1 cellular context compared by ENCODE assay signal in the genomic region with DNA sequence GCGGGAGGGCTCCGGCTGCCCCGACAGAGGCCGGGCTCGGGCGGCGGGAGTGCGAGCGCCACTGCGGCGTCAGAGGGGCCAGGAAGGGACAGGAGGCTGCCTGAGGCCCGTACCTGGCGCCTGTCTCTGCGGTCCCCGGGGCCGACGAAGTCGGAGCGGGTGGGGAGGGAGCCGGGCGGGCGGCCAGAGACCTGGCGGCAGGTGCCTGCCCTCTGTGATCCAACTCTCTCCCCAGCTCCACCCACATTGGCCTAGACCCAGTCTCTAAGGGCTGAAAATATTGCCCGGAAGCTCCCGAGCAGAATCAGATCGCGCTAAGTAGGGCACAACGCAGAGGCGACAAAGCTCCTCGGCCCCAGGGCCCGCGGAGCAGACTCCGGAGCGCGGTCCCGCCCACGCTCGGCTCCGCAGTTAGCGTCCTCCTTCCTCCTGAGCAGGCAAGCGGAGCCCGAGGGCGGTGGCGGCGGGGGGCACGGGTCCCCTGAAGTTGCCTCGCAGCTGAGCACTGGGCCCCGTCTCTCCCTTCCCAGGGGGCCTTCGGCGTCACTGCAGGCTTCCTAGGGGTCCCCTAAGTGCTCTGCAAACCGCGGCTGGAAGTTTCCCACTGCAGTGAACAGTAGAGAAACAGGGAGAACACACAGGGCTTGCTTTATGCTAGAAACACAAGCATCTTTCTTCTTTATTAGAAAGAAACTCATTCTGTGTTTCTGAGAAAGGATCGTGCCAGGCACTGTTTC.
TF ChIP-seq lines count a peak whose summit lies in the region.

A gene (plus strand): TSS at position 307 of the 737 bp plus-strand sequence. CDS start 906 bp downstream, outside the sequence.

TF ChIP-seq in GM12878, 131 proteins besides CTCF, POLR2A, EP300 and RAD21 (continues in another document):
- TF ChIP-seq, protein P1, sequence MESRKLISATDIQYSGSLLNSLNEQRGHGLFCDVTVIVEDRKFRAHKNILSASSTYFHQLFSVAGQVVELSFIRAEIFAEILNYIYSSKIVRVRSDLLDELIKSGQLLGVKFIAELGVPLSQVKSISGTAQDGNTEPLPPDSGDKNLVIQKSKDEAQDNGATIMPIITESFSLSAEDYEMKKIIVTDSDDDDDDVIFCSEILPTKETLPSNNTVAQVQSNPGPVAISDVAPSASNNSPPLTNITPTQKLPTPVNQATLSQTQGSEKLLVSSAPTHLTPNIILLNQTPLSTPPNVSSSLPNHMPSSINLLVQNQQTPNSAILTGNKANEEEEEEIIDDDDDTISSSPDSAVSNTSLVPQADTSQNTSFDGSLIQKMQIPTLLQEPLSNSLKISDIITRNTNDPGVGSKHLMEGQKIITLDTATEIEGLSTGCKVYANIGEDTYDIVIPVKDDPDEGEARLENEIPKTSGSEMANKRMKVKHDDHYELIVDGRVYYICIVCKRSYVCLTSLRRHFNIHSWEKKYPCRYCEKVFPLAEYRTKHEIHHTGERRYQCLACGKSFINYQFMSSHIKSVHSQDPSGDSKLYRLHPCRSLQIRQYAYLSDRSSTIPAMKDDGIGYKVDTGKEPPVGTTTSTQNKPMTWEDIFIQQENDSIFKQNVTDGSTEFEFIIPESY (IDR thresholded peaks at IDR 0.05): no peak
- TF ChIP-seq, protein P2, sequence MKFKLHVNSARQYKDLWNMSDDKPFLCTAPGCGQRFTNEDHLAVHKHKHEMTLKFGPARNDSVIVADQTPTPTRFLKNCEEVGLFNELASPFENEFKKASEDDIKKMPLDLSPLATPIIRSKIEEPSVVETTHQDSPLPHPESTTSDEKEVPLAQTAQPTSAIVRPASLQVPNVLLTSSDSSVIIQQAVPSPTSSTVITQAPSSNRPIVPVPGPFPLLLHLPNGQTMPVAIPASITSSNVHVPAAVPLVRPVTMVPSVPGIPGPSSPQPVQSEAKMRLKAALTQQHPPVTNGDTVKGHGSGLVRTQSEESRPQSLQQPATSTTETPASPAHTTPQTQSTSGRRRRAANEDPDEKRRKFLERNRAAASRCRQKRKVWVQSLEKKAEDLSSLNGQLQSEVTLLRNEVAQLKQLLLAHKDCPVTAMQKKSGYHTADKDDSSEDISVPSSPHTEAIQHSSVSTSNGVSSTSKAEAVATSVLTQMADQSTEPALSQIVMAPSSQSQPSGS (IDR thresholded peaks at IDR 0.05; ENCODE audit: low read length): no peak
- TF ChIP-seq DPF2 (IDR thresholded peaks at IDR 0.05): peak; percentile 64; the same call in 1 of the 2 replicates
- TF ChIP-seq NR2C1 (IDR thresholded peaks at IDR 0.05): no peak
- TF ChIP-seq RAD51 (IDR thresholded peaks at IDR 0.05): no peak
- no peak for TF ChIP-seq TARDBP (IDR thresholded peaks at IDR 0.05; ENCODE audit: borderline replicate concordance)
- 0 out of 2 replicates have a peak, but pooled peaks have one; percentile 38 for TF ChIP-seq ZNF207 (IDR thresholded peaks at IDR 0.05; ENCODE audit: borderline replicate concordance)
- TF ChIP-seq, protein P3, sequence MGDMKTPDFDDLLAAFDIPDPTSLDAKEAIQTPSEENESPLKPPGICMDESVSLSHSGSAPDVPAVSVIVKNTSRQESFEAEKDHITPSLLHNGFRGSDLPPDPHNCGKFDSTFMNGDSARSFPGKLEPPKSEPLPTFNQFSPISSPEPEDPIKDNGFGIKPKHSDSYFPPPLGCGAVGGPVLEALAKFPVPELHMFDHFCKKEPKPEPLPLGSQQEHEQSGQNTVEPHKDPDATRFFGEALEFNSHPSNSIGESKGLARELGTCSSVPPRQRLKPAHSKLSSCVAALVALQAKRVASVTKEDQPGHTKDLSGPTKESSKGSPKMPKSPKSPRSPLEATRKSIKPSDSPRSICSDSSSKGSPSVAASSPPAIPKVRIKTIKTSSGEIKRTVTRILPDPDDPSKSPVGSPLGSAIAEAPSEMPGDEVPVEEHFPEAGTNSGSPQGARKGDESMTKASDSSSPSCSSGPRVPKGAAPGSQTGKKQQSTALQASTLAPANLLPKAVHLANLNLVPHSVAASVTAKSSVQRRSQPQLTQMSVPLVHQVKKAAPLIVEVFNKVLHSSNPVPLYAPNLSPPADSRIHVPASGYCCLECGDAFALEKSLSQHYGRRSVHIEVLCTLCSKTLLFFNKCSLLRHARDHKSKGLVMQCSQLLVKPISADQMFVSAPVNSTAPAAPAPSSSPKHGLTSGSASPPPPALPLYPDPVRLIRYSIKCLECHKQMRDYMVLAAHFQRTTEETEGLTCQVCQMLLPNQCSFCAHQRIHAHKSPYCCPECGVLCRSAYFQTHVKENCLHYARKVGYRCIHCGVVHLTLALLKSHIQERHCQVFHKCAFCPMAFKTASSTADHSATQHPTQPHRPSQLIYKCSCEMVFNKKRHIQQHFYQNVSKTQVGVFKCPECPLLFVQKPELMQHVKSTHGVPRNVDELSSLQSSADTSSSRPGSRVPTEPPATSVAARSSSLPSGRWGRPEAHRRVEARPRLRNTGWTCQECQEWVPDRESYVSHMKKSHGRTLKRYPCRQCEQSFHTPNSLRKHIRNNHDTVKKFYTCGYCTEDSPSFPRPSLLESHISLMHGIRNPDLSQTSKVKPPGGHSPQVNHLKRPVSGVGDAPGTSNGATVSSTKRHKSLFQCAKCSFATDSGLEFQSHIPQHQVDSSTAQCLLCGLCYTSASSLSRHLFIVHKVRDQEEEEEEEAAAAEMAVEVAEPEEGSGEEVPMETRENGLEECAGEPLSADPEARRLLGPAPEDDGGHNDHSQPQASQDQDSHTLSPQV (IDR thresholded peaks at IDR 0.05): no peak
- TF ChIP-seq CREM (IDR thresholded peaks at IDR 0.05; ENCODE audit: low read depth): no peak
- no peak for TF ChIP-seq JUNB (IDR thresholded peaks at IDR 0.05)
- peak; percentile 77; the same call in 1 of the 2 replicates for TF ChIP-seq PAX5 (IDR thresholded peaks at IDR 0.05; ENCODE audit: borderline replicate concordance, low read depth, low read length)
- no peak for TF ChIP-seq SRF (IDR thresholded peaks at IDR 0.05; ENCODE audit: low read depth in 2 of 2, low read length in 2 of 2)
- 0 out of 2 replicates have a peak, but pooled peaks have one; percentile 37 for TF ChIP-seq SMARCA5 (IDR thresholded peaks at IDR 0.05)
- 0 out of 2 replicates have a peak, but pooled peaks have one; percentile 55 for TF ChIP-seq TAF1 (IDR thresholded peaks at IDR 0.05; ENCODE audit: borderline replicate concordance, low read depth, low read length)
- TF ChIP-seq, protein P4, sequence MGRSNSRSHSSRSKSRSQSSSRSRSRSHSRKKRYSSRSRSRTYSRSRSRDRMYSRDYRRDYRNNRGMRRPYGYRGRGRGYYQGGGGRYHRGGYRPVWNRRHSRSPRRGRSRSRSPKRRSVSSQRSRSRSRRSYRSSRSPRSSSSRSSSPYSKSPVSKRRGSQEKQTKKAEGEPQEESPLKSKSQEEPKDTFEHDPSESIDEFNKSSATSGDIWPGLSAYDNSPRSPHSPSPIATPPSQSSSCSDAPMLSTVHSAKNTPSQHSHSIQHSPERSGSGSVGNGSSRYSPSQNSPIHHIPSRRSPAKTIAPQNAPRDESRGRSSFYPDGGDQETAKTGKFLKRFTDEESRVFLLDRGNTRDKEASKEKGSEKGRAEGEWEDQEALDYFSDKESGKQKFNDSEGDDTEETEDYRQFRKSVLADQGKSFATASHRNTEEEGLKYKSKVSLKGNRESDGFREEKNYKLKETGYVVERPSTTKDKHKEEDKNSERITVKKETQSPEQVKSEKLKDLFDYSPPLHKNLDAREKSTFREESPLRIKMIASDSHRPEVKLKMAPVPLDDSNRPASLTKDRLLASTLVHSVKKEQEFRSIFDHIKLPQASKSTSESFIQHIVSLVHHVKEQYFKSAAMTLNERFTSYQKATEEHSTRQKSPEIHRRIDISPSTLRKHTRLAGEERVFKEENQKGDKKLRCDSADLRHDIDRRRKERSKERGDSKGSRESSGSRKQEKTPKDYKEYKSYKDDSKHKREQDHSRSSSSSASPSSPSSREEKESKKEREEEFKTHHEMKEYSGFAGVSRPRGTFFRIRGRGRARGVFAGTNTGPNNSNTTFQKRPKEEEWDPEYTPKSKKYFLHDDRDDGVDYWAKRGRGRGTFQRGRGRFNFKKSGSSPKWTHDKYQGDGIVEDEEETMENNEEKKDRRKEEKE (IDR thresholded peaks at IDR 0.05): no peak
- TF ChIP-seq HDAC6 (IDR thresholded peaks at IDR 0.05; ENCODE audit: unreplicated experiment): no peak
- TF ChIP-seq, protein P5, sequence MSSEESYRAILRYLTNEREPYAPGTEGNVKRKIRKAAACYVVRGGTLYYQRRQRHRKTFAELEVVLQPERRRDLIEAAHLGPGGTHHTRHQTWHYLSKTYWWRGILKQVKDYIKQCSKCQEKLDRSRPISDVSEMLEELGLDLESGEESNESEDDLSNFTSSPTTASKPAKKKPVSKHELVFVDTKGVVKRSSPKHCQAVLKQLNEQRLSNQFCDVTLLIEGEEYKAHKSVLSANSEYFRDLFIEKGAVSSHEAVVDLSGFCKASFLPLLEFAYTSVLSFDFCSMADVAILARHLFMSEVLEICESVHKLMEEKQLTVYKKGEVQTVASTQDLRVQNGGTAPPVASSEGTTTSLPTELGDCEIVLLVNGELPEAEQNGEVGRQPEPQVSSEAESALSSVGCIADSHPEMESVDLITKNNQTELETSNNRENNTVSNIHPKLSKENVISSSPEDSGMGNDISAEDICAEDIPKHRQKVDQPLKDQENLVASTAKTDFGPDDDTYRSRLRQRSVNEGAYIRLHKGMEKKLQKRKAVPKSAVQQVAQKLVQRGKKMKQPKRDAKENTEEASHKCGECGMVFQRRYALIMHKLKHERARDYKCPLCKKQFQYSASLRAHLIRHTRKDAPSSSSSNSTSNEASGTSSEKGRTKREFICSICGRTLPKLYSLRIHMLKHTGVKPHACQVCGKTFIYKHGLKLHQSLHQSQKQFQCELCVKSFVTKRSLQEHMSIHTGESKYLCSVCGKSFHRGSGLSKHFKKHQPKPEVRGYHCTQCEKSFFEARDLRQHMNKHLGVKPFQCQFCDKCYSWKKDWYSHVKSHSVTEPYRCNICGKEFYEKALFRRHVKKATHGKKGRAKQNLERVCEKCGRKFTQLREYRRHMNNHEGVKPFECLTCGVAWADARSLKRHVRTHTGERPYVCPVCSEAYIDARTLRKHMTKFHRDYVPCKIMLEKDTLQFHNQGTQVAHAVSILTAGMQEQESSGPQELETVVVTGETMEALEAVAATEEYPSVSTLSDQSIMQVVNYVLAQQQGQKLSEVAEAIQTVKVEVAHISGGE (CRISPR knock-in tag; IDR thresholded peaks at IDR 0.05): no peak
- TF ChIP-seq POLR2AphosphoS2 (IDR thresholded peaks at IDR 0.05; ENCODE audit: low read depth, low read length): no peak
- TF ChIP-seq, protein P6, sequence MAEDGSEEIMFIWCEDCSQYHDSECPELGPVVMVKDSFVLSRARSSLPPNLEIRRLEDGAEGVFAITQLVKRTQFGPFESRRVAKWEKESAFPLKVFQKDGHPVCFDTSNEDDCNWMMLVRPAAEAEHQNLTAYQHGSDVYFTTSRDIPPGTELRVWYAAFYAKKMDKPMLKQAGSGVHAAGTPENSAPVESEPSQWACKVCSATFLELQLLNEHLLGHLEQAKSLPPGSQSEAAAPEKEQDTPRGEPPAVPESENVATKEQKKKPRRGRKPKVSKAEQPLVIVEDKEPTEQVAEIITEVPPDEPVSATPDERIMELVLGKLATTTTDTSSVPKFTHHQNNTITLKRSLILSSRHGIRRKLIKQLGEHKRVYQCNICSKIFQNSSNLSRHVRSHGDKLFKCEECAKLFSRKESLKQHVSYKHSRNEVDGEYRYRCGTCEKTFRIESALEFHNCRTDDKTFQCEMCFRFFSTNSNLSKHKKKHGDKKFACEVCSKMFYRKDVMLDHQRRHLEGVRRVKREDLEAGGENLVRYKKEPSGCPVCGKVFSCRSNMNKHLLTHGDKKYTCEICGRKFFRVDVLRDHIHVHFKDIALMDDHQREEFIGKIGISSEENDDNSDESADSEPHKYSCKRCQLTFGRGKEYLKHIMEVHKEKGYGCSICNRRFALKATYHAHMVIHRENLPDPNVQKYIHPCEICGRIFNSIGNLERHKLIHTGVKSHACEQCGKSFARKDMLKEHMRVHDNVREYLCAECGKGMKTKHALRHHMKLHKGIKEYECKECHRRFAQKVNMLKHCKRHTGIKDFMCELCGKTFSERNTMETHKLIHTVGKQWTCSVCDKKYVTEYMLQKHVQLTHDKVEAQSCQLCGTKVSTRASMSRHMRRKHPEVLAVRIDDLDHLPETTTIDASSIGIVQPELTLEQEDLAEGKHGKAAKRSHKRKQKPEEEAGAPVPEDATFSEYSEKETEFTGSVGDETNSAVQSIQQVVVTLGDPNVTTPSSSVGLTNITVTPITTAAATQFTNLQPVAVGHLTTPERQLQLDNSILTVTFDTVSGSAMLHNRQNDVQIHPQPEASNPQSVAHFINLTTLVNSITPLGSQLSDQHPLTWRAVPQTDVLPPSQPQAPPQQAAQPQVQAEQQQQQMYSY (CRISPR knock-in tag; IDR thresholded peaks at IDR 0.05): no peak
- no peak for TF ChIP-seq WRNIP1 (IDR thresholded peaks at IDR 0.05; ENCODE audit: borderline replicate concordance, low read depth, low read length)
- TF ChIP-seq SMAD1 (IDR thresholded peaks at IDR 0.05; ENCODE audit: low read depth, partially characterized antibody): no peak
- no peak for TF ChIP-seq TBL1XR1 (IDR thresholded peaks at IDR 0.05; ENCODE audit: low read depth, low read length)
- no peak for TF ChIP-seq NFYA (IDR thresholded peaks at IDR 0.05; ENCODE audit: borderline replicate concordance, low read depth, low read length)
- no peak for TF ChIP-seq FOS (IDR thresholded peaks at IDR 0.05; ENCODE audit: borderline replicate concordance, extremely low read depth, insufficient read length)
- TF ChIP-seq EED (IDR thresholded peaks at IDR 0.05; ENCODE audit: low read depth): 0 out of 2 replicates have a peak, but pooled peaks have one; percentile 40
- TF ChIP-seq, protein P7, sequence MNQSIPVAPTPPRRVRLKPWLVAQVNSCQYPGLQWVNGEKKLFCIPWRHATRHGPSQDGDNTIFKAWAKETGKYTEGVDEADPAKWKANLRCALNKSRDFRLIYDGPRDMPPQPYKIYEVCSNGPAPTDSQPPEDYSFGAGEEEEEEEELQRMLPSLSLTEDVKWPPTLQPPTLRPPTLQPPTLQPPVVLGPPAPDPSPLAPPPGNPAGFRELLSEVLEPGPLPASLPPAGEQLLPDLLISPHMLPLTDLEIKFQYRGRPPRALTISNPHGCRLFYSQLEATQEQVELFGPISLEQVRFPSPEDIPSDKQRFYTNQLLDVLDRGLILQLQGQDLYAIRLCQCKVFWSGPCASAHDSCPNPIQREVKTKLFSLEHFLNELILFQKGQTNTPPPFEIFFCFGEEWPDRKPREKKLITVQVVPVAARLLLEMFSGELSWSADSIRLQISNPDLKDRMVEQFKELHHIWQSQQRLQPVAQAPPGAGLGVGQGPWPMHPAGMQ (IDR thresholded peaks at IDR 0.05; ENCODE audit: borderline replicate concordance): no peak
- TF ChIP-seq POLR2AphosphoS5 (IDR thresholded peaks at IDR 0.05; ENCODE audit: low read length): peak; percentile 78
- TF ChIP-seq, protein P8, sequence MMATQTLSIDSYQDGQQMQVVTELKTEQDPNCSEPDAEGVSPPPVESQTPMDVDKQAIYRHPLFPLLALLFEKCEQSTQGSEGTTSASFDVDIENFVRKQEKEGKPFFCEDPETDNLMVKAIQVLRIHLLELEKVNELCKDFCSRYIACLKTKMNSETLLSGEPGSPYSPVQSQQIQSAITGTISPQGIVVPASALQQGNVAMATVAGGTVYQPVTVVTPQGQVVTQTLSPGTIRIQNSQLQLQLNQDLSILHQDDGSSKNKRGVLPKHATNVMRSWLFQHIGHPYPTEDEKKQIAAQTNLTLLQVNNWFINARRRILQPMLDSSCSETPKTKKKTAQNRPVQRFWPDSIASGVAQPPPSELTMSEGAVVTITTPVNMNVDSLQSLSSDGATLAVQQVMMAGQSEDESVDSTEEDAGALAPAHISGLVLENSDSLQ (IDR thresholded peaks at IDR 0.05): no peak
- no peak for TF ChIP-seq BRCA1 (IDR thresholded peaks at IDR 0.05; ENCODE audit: low read depth, low read length)
- peak; percentile 76 to 98 for TF ChIP-seq EGR1 (IDR thresholded peaks at IDR 0.05; ENCODE audit: borderline replicate concordance in 1 of 2, low read depth in 2 of 2, low read length in 2 of 2)
- no peak for TF ChIP-seq RFX5 (IDR thresholded peaks at IDR 0.05; ENCODE audit: low read depth, low read length)
